In genomic region chr1:159686599-159687299, GRCh38 we compare ENCODE assay signal across 32 cellular contexts. TPM values are rescaled to one million over a fixed set of nuclear protein-coding genes. Genes with fewer than 3 reads are reported as not detected.
"Had no signal": no experiment of that assay in that cellular context is flagged by ENCODE, and none has a peak within 500 bp of the region (broad histone marks: within the 10 kb centered on the region; RNA-seq: fewer than 3 reads in every experiment).

No MANE protein-coding gene starts in this region.

- H3K27ac ChIP-seq: esophagus muscularis mucosa, foreskin keratinocyte, gastrocnemius medialis, heart left ventricle had no signal

- H3K27me3 ChIP-seq: esophagus muscularis mucosa, gastrocnemius medialis had no signal

- DNase-seq: activated CD4-positive, alpha-beta T cell treated with anti-CD3 and anti-CD28 coated beads for 36 hours; activated CD4-positive, alpha-beta T cell treated with anti-CD3 and anti-CD28 coated beads, Interleukin-2, amount 10 ng/mL, durations not matched to agents 7 days and 5 days; activated CD4-positive, alpha-beta T cell treated with anti-CD3 and anti-CD28 coated beads, Interleukin-2, amount 50 U/mL, for 48 hours; activated CD4-positive, CD25-positive, alpha-beta regulatory T cell; activated CD4-positive, CD25-positive, alpha-beta regulatory T cell treated with anti-CD3 and anti-CD28 coated beads, Interleukin-2, amount 50 U/mL, for 72 hours; activated CD8-positive, alpha-beta memory T cell treated with anti-CD3 and anti-CD28 coated beads for 24 hours; activated CD8-positive, alpha-beta T cell treated with anti-CD3 and anti-CD28 coated beads for 36 hours; activated effector memory CD4-positive, alpha-beta T cell treated with Interleukin-2 at 50 U/mL for 16 hours; activated gamma-delta T cell treated with Interleukin-2 at 50 U/mL for 16 hours; activated naive CD4-positive, alpha-beta T cell treated with anti-CD3 and anti-CD28 coated beads, Interleukin-2, amount 50 U/mL, for 16 hours; activated naive CD4-positive, alpha-beta T cell treated with Interleukin-2 at 50 U/mL for 16 hours; activated T-cell treated with anti-CD3 and anti-CD28 coated beads, Interleukin-2, amount 50 U/mL, for 4 hours; amniotic stem cell; anterior cingulate cortex; caudate nucleus; cortex of kidney; dermis blood vessel endothelial cell; effector CD4-positive, alpha-beta T cell; effector memory CD8-positive, alpha-beta T cell; erythroblast; foreskin keratinocyte; gastrocnemius medialis; glutamatergic neuron; heart left ventricle; T-helper 1 cell; T-helper 17 cell; T1000 had no signal

- H3K4me1 ChIP-seq: esophagus muscularis mucosa, foreskin keratinocyte, gastrocnemius medialis, heart left ventricle had no signal

- H3K4me3 ChIP-seq: esophagus muscularis mucosa, gastrocnemius medialis, heart left ventricle had no signal

- FAIRE-seq: astrocyte, colon had no signal

- ATAC-seq: activated CD4-positive, alpha-beta T cell treated with anti-CD3 and anti-CD28 coated beads for 36 hours; activated CD8-positive, alpha-beta T cell treated with anti-CD3 and anti-CD28 coated beads for 36 hours; activated T-cell treated with anti-CD3 and anti-CD28 coated beads, Interleukin-2, amount 50 U/mL, for 4 hours; activated T-helper 17 cell treated with anti-CD3 and anti-CD28 coated beads, Interleukin-2, amount 50 U/mL, for 72 hours; effector memory CD8-positive, alpha-beta T cell; foreskin keratinocyte; gastrocnemius medialis; heart left ventricle; T-helper 17 cell had no signal

- H3K36me3 ChIP-seq: esophagus muscularis mucosa, gastrocnemius medialis, heart left ventricle had no signal

- H3K9me3 ChIP-seq: gastrocnemius medialis had no signal

RNA-seq across cellular contexts. Expression of gene CRP, which starts 27.6 kb away (rescaled TPM):
- total RNA-seq: activated CD4-positive, alpha-beta T cell treated with anti-CD3 and anti-CD28 coated beads for 36 hours; activated CD4-positive, alpha-beta T cell treated with anti-CD3 and anti-CD28 coated beads, Interleukin-2, amount 10 ng/mL, durations not matched to agents 7 days and 5 days; activated CD8-positive, alpha-beta T cell treated with anti-CD3 and anti-CD28 coated beads for 36 hours; activated T-helper 17 cell treated with anti-CD3 and anti-CD28 coated beads, Interleukin-2, amount 50 U/mL, for 72 hours; astrocyte; chondrocyte; dermis blood vessel endothelial cell; foreskin keratinocyte; T-helper 17 cell had no signal
- polyA plus RNA-seq: foreskin keratinocyte had no signal
